1 cellular context compared by ENCODE assay signal in genomic region chr17:50097455-50097854, GRCh38.
TF ChIP-seq lines count a peak whose summit lies in the region.

No MANE protein-coding gene starts in this region.

TF ChIP-seq in K562, 482 proteins besides CTCF, POLR2A, EP300 and RAD21:
- TF ChIP-seq HDAC2 (IDR thresholded peaks at IDR 0.05) = no peak
- peak; percentile 42 for TF ChIP-seq USF2 (CRISPR knock-in tag; IDR thresholded peaks at IDR 0.05)
- peak; percentile 19; the same call in 1 of the 2 replicates for TF ChIP-seq RAD51 (IDR thresholded peaks at IDR 0.05; ENCODE audit: borderline replicate concordance, low read depth)
